Comparison of ENCODE assay signal across 1 cellular context in genomic region chr19:18948075-18948975, GRCh38.
TF ChIP-seq lines count a peak whose summit lies in the region.

No MANE protein-coding gene starts in this region.

TF ChIP-seq in GM12878, 131 proteins besides CTCF, POLR2A, EP300 and RAD21:
- TF ChIP-seq SRF (IDR thresholded peaks at IDR 0.05; ENCODE audit: low read depth in 2 of 2, low read length in 2 of 2) (no peak), MEF2B (IDR thresholded peaks at IDR 0.05; ENCODE audit: partially characterized antibody, poor library complexity, severe bottlenecking) (peak; percentile 68), NRF1 (conservative IDR thresholded peaks at IDR 0.05; ENCODE audit: low read depth, low read length) (no peak), SUZ12 (IDR thresholded peaks at IDR 0.05; ENCODE audit: unreplicated experiment) (no peak), SPI1 (IDR thresholded peaks at IDR 0.05; ENCODE audit: borderline replicate concordance, insufficient read depth, low read depth, low read length) (no peak)
